Comparison of ENCODE assay signal across 12 cellular contexts in genomic region chrX:83508006-83508405, GRCh38. TPM values are rescaled to one million over a fixed set of nuclear protein-coding genes. Genes with fewer than 3 reads are reported as not detected.
DNase-seq lines count a peak whose midpoint lies in the region; ATAC-seq and TF ChIP-seq lines count a peak whose summit lies in the region.
"Had no signal": no experiment of that assay in that cellular context is flagged by ENCODE, and none has a peak within 500 bp of the region (broad histone marks: within the 10 kb centered on the region; RNA-seq: fewer than 3 reads in every experiment).

Gene POU3F4 (plus strand): TSS chrX:83508290. CDS start chrX:83508325, 35 bp downstream.

- peaks cover 0 to 5% (median 0%) of the 10 kb centered on the region in 5 donors for H3K9me3 ChIP-seq in subcutaneous abdominal adipose tissue (ENCODE audit: control insufficient read depth in 5 of 5, low read length in 5 of 5)
- H3K9me3 ChIP-seq: psoas muscle had no signal

- DNase-seq in H7 (peak; percentile 78), WTC11 (ENCODE audit: low spot score) (peak; percentile 75), islet precursor cell (peak; percentile 83)
- DNase-seq in naive thymus-derived CD8-positive, alpha-beta T cell: no peak
- DNase-seq in stimulated activated naive CD4-positive, alpha-beta T cell treated with Interleukin-2 at 50 U/mL for 16 hours (lab: John Stamatoyannopoulos, UW): no peak
- DNase-seq: activated CD8-positive, alpha-beta memory T cell treated with anti-CD3 and anti-CD28 coated beads, Interleukin-2, amount 10 ng/mL, durations not matched to agents 7 days and 5 days; DMS79 treated with DMSO at 0.1 percent for 48 hours had no signal

- no peak within 1 kb of the TSS; the same call in 1 of the 2 replicates for H3K27ac Mint-ChIP-seq in WTC11
- H3K27ac Mint-ChIP-seq in naive thymus-derived CD8-positive, alpha-beta T cell: no peak within 1 kb of the TSS

- H3K36me3 ChIP-seq in H7 (replicated peaks; ENCODE audit: control insufficient read depth, insufficient read depth, low read length) (no peaks in the 10 kb centered on the region), subcutaneous abdominal adipose tissue (ENCODE audit: control insufficient read depth in 5 of 5, insufficient read depth in 5 of 5, low read length in 5 of 5) (no peaks in the 10 kb centered on the region)

- H3K4me3 ChIP-seq in H7 (ENCODE audit: insufficient read depth, low read depth, low read length) (peak within 1 kb of the TSS; percentile 34), subcutaneous abdominal adipose tissue (ENCODE audit: low read depth in 1 of 5, low read length in 5 of 5) (peak within 1 kb of the TSS; percentile 4 to 47 (median 27))
- H3K4me3 ChIP-seq: psoas muscle had no signal

- POLR2A ChIA-PET in WTC11 (lab: Charles Lee): no interaction called here
- POLR2A ChIA-PET in naive thymus-derived CD8-positive, alpha-beta T cell (lab: Charles Lee): no interaction called here

- peaks cover 62% of the 10 kb centered on the region for H3K4me1 Mint-ChIP-seq in WTC11
- peaks cover 2 to 12% (median 5%) of the 10 kb centered on the region in 4 donors for H3K4me1 Mint-ChIP-seq in naive thymus-derived CD8-positive, alpha-beta T cell

- H3K9ac ChIP-seq in subcutaneous abdominal adipose tissue (ENCODE audit: low read length in 5 of 5): no peak within 1 kb of the TSS

- no peaks in the 10 kb centered on the region for H3K36me3 Mint-ChIP-seq in WTC11
- H3K36me3 Mint-ChIP-seq in naive thymus-derived CD8-positive, alpha-beta T cell: peaks cover 0 to 21% (median 2%) of the 10 kb centered on the region in 3 donors

- no peaks in the 10 kb centered on the region for H3K9me3 Mint-ChIP-seq in WTC11
- peaks cover 0 to 21% (median 2%) of the 10 kb centered on the region in 9 donors for H3K9me3 Mint-ChIP-seq in naive thymus-derived CD8-positive, alpha-beta T cell

- H3K4me3 Mint-ChIP-seq in WTC11: peak within 1 kb of the TSS; percentile 78
- H3K4me3 Mint-ChIP-seq in naive thymus-derived CD8-positive, alpha-beta T cell: peak within 1 kb of the TSS in 3 of 10 donors; percentile 13 to 60 (median 34)
- H3K4me3 Mint-ChIP-seq: activated CD8-positive, alpha-beta memory T cell treated with anti-CD3 and anti-CD28 coated beads, Interleukin-2, amount 10 ng/mL, durations not matched to agents 7 days and 5 days had no signal

- H3K27ac ChIP-seq in subcutaneous abdominal adipose tissue (ENCODE audit: low read depth, low read length): no peak within 1 kb of the TSS
- H3K27ac ChIP-seq: psoas muscle had no signal

- CTCF ChIA-PET in WTC11 (lab: Charles Lee): interaction anchor here (1.2 to 1.4 kb wide), 2 partner anchors 38 to 127 kb away, joined by 3 to 5 read pairs; no protein-coding TSS in a partner anchor

- peaks cover 0 to 19% (median 16%) of the 10 kb centered on the region in 5 donors for H3K4me1 ChIP-seq in subcutaneous abdominal adipose tissue (ENCODE audit: control insufficient read depth in 5 of 5, insufficient read depth in 5 of 5, low read length in 5 of 5)
- H3K4me1 ChIP-seq: psoas muscle had no signal

- H3K27me3 Mint-ChIP-seq in WTC11 (ENCODE audit: low read depth): peaks cover 73% of the 10 kb centered on the region
- H3K27me3 Mint-ChIP-seq in naive thymus-derived CD8-positive, alpha-beta T cell: peaks cover 18 to 78% (median 55%) of the 10 kb centered on the region in 5 donors

- ATAC-seq in WTC11 (peak; percentile 84), HG03159 (IDR thresholded peaks at IDR 0.05; ENCODE audit: unreplicated experiment) (no peak), HG03280 (IDR thresholded peaks at IDR 0.05; ENCODE audit: unreplicated experiment) (no peak)
- ATAC-seq in naive thymus-derived CD8-positive, alpha-beta T cell: no peak
- ATAC-seq: activated CD8-positive, alpha-beta memory T cell treated with anti-CD3 and anti-CD28 coated beads, Interleukin-2, amount 10 ng/mL, durations not matched to agents 7 days and 5 days had no signal

- H3K27me3 ChIP-seq in H7 (ENCODE audit: control insufficient read depth, insufficient read depth, low read length) (peaks cover 53% of the 10 kb centered on the region), subcutaneous abdominal adipose tissue (ENCODE audit: control insufficient read depth in 5 of 5, insufficient read depth in 4 of 5, low read length in 5 of 5) (peaks cover 21 to 73% (median 55%) of the 10 kb centered on the region in 5 donors)

- no peak for TF ChIP-seq CTCF in WTC11 (IDR thresholded peaks at IDR 0.05)

TF ChIP-seq in WTC11, 78 proteins besides CTCF, POLR2A, EP300 and RAD21 (continues in another document):
- TF ChIP-seq, protein P1, sequence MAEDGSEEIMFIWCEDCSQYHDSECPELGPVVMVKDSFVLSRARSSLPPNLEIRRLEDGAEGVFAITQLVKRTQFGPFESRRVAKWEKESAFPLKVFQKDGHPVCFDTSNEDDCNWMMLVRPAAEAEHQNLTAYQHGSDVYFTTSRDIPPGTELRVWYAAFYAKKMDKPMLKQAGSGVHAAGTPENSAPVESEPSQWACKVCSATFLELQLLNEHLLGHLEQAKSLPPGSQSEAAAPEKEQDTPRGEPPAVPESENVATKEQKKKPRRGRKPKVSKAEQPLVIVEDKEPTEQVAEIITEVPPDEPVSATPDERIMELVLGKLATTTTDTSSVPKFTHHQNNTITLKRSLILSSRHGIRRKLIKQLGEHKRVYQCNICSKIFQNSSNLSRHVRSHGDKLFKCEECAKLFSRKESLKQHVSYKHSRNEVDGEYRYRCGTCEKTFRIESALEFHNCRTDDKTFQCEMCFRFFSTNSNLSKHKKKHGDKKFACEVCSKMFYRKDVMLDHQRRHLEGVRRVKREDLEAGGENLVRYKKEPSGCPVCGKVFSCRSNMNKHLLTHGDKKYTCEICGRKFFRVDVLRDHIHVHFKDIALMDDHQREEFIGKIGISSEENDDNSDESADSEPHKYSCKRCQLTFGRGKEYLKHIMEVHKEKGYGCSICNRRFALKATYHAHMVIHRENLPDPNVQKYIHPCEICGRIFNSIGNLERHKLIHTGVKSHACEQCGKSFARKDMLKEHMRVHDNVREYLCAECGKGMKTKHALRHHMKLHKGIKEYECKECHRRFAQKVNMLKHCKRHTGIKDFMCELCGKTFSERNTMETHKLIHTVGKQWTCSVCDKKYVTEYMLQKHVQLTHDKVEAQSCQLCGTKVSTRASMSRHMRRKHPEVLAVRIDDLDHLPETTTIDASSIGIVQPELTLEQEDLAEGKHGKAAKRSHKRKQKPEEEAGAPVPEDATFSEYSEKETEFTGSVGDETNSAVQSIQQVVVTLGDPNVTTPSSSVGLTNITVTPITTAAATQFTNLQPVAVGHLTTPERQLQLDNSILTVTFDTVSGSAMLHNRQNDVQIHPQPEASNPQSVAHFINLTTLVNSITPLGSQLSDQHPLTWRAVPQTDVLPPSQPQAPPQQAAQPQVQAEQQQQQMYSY (CRISPR knock-in tag; IDR thresholded peaks at IDR 0.05): 0 out of 2 replicates have a peak, but pooled peaks have one; percentile 18
- TF ChIP-seq, protein P2, sequence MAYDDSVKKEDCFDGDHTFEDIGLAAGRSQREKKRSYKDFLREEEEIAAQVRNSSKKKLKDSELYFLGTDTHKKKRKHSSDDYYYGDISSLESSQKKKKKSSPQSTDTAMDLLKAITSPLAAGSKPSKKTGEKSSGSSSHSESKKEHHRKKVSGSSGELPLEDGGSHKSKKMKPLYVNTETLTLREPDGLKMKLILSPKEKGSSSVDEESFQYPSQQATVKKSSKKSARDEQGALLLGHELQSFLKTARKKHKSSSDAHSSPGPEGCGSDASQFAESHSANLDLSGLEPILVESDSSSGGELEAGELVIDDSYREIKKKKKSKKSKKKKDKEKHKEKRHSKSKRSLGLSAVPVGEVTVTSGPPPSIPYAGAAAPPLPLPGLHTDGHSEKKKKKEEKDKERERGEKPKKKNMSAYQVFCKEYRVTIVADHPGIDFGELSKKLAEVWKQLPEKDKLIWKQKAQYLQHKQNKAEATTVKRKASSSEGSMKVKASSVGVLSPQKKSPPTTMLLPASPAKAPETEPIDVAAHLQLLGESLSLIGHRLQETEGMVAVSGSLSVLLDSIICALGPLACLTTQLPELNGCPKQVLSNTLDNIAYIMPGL (CRISPR knock-in tag; IDR thresholded peaks at IDR 0.05): no peak
- TF ChIP-seq NFYB (CRISPR knock-in tag; conservative IDR thresholded peaks at IDR 0.05; ENCODE audit: low read depth) (peak; percentile 65), USF1 (CRISPR knock-in tag; IDR thresholded peaks at IDR 0.05) (no peak), ETV6 (CRISPR knock-in tag; IDR thresholded peaks at IDR 0.05) (no peak), IRF2 (CRISPR knock-in tag; IDR thresholded peaks at IDR 0.05; ENCODE audit: borderline replicate concordance, low read depth) (no peak), ZNF263 (CRISPR knock-in tag; IDR thresholded peaks at IDR 0.05; ENCODE audit: low read depth) (no peak)
- TF ChIP-seq, protein P3, sequence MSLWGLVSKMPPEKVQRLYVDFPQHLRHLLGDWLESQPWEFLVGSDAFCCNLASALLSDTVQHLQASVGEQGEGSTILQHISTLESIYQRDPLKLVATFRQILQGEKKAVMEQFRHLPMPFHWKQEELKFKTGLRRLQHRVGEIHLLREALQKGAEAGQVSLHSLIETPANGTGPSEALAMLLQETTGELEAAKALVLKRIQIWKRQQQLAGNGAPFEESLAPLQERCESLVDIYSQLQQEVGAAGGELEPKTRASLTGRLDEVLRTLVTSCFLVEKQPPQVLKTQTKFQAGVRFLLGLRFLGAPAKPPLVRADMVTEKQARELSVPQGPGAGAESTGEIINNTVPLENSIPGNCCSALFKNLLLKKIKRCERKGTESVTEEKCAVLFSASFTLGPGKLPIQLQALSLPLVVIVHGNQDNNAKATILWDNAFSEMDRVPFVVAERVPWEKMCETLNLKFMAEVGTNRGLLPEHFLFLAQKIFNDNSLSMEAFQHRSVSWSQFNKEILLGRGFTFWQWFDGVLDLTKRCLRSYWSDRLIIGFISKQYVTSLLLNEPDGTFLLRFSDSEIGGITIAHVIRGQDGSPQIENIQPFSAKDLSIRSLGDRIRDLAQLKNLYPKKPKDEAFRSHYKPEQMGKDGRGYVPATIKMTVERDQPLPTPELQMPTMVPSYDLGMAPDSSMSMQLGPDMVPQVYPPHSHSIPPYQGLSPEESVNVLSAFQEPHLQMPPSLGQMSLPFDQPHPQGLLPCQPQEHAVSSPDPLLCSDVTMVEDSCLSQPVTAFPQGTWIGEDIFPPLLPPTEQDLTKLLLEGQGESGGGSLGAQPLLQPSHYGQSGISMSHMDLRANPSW (CRISPR knock-in tag; conservative IDR thresholded peaks at IDR 0.05; ENCODE audit: low read depth): no peak

RNA-seq across cellular contexts. Expression of gene POU3F4, which starts in this region (rescaled TPM):
- 0.37 and 0.52 TPM in 2 replicates for total RNA-seq in H7 (2014; rRNA removed; shearing (Covaris generic))
- total RNA-seq in WTC11 (2021): 3.3 to 3.6 TPM (median 3.6 TPM) in 3 replicates
- not detected for total RNA-seq in naive thymus-derived CD8-positive, alpha-beta T cell
- not detected for polyA plus RNA-seq in naive thymus-derived CD8-positive, alpha-beta T cell
- total RNA-seq: activated CD8-positive, alpha-beta memory T cell treated with anti-CD3 and anti-CD28 coated beads, Interleukin-2, amount 10 ng/mL, durations not matched to agents 7 days and 5 days; NCI-H460; psoas muscle had no signal
- polyA plus RNA-seq: psoas muscle had no signal

Comparison
In these comparisons a context has a peak if more than half of its experiments do, and no peak if none do; other contexts are left out.
1. Peak in DNase-seq and H3K4me3 ChIP-seq in H7; RNA of the gene not detected or under 1 TPM.
2. DNase-seq: peak in WTC11 (single experiment) and islet precursor cell (single experiment); none in naive thymus-derived CD8-positive, alpha-beta T cell (0 of 10) and stimulated activated naive CD4-positive, alpha-beta T cell treated with Interleukin-2 at 50 U/mL for 16 hours (single experiment).